ENCODE assay signal across 28 cellular contexts in genomic region chr4:163892417-163892816, GRCh38.
"Had no signal": no experiment of that assay in that cellular context is flagged by ENCODE, and none has a peak within 500 bp of the region (broad histone marks: within the 10 kb centered on the region; RNA-seq: fewer than 3 reads in every experiment).

No MANE protein-coding gene starts in this region.

- H3K4me1 ChIP-seq: left lung, lower lobe of right lung, pancreas, prostate gland, stomach, tibial artery, upper lobe of right lung had no signal

- FAIRE-seq: pancreas, urothelium cell line had no signal

- H3K9me3 ChIP-seq: lower lobe of right lung, pancreas, prostate gland, thoracic aorta, tibial artery, upper lobe of right lung had no signal

- H3K4me3 ChIP-seq: left lung, lower lobe of right lung, pancreas, prostate gland, skin epidermis, stomach, thoracic aorta, tibial artery, upper lobe of right lung had no signal

- H3K36me3 ChIP-seq: left lung, lower lobe of right lung, pancreas, prostate gland, stomach, thoracic aorta, tibial artery, upper lobe of right lung had no signal

- H3K27ac ChIP-seq: left lung, lower lobe of right lung, pancreas, prostate gland, skin epidermis, stomach, thoracic aorta, tibial artery, upper lobe of right lung had no signal

- ATAC-seq: left colon; left lung; lower lobe of right lung; naive thymus-derived CD8-positive, alpha-beta T cell; pancreas; right cardiac atrium; sciatic nerve; stimulated activated naive B cell treated with anti-CD40 and anti-IgM and Interleukin-4, amounts not matched to agents 10 μg/mL and 1 μg/mL and 100 μg/mL, for 72 hours; stimulated activated naive CD8-positive, alpha-beta T cell treated with anti-CD3 and anti-CD28 coated beads, Interleukin-15, Interleukin-2, amounts not matched to agents 100 U/mL and 50 U/mL, for 24 hours; upper lobe of right lung had no signal

- DNase-seq: islet precursor cell; kidney glomerular epithelial cell; left colon; left lung; lower lobe of right lung; mammary epithelial cell; mesenchymal stem cell; naive thymus-derived CD8-positive, alpha-beta T cell; nucleus accumbens; posterior cingulate gyrus; retina; right cardiac atrium; stimulated activated CD4-positive, alpha-beta T cell treated with anti-CD3 and anti-CD28 coated beads, Interleukin-12 subunit alpha, Interleukin-12 subunit beta, amount 100 ng/mL, for 4 hours; stimulated activated CD4-positive, alpha-beta T cell treated with anti-CD3 and anti-CD28 coated beads, Interleukin-15, amount 100 ng/mL, for 24 hours; stimulated activated CD4-positive, alpha-beta T cell treated with anti-CD3 and anti-CD28 coated beads, Interleukin-2, amount 100 ng/mL, for 24 hours; stimulated activated CD4-positive, alpha-beta T cell treated with anti-CD3 and anti-CD28 coated beads, Interleukin-4, amount 100 ng/mL, for 1 hour; stimulated activated naive B cell treated with anti-CD40 and anti-IgM and Interleukin-4, amounts not matched to agents 10 μg/mL and 1 μg/mL and 100 μg/mL, for 72 hours; stimulated activated naive CD8-positive, alpha-beta T cell treated with anti-CD3 and anti-CD28 coated beads, Interleukin-15, Interleukin-2, amounts not matched to agents 100 U/mL and 50 U/mL, for 24 hours; stomach; tibial artery; trophoblast cell; upper lobe of right lung had no signal
